In genomic region chr5:139774980-139775654, GRCh38 we compare ENCODE assay signal across 8 cellular contexts. TPM values are rescaled to one million over a fixed set of nuclear protein-coding genes. Genes with fewer than 3 reads are reported as not detected.
A peak's percentile ranks its signal among the peaks of the same experiment; 100 is the strongest.
DNase-seq lines count a peak whose midpoint lies in the region; ATAC-seq and TF ChIP-seq lines count a peak whose summit lies in the region.

No MANE protein-coding gene starts in this region.

- H3K27me3 ChIP-seq in transverse colon, result no peaks in the 10 kb centered on the region

- peaks cover 22% of the 10 kb centered on the region for H3K27me3 Mint-ChIP-seq in osteocyte (ENCODE audit: unreplicated experiment)

- no peaks in the 10 kb centered on the region for H3K36me3 Mint-ChIP-seq in osteocyte (ENCODE audit: unreplicated experiment)

- H3K4me3 Mint-ChIP-seq in osteocyte (ENCODE audit: unreplicated experiment), result no peak overlapping the region

- H3K36me3 ChIP-seq in transverse colon, result no peaks in the 10 kb centered on the region

- H3K4me1 ChIP-seq in transverse colon, result peaks cover 0 to 5% (median 0%) of the 10 kb centered on the region in 4 donors

- POLR2A ChIA-PET in AG04449 (lab: Yijun Ruan, JAX), result no interaction called here

- no peaks in the 10 kb centered on the region for H3K9me3 ChIP-seq in transverse colon

- H3K27ac Mint-ChIP-seq in osteocyte (ENCODE audit: unreplicated experiment), result no peak overlapping the region

- CTCF ChIA-PET in AG04449 (lab: Yijun Ruan, JAX), result interaction anchor here (0.7 to 9.8 kb wide), 32 partner anchors 9 to 210 kb away, joined by 3 to 124 read pairs (median 4); partner anchors contain the start of gene PSD2

- intact Hi-C loops in transverse colon (cut with DNase I; ENCODE audit: low total_unique reads), result no loop called here

- H3K9me3 Mint-ChIP-seq in osteocyte (ENCODE audit: unreplicated experiment), result no peaks in the 10 kb centered on the region

- WGBS in transverse colon (ENCODE audit: low coverage in 1 of 2), 2 donors, result 0 to 31% methylated on average over 4 to 23 of the region's 32 CpGs

- no peak overlapping the region for H3K4me3 ChIP-seq in AG04449 (ENCODE audit: low read depth, low read length)
- H3K4me3 ChIP-seq in foreskin fibroblast (ENCODE audit: low read depth in 1 of 2, low read length in 2 of 2), result no peak overlapping the region
- no peak overlapping the region for H3K4me3 ChIP-seq in transverse colon

- TF ChIP-seq EP300 in transverse colon (IDR thresholded peaks at IDR 0.05; ENCODE audit: low read depth), result no peak

- DNase-seq in AG04449 (ENCODE audit: low read depth, low spot score) (no peak), RPMI8226 (peak; percentile 78), foreskin fibroblast (peak; percentile 18 to 60), osteocyte (ENCODE audit: extremely low spot score, unreplicated experiment) (peak; percentile 91), transverse colon (peak; percentile 78)
- peak; percentile 60 to 65 for DNase-seq in activated T-helper 1 cell treated with anti-CD3 and anti-CD28 coated beads, Interleukin-2, amount 50 U/mL, for 16 hours (ENCODE audit: low read depth in 1 of 2, low spot score in 1 of 2)

- TF ChIP-seq CTCF in AG04449 (IDR thresholded peaks at IDR 0.05; ENCODE audit: insufficient read depth, low read length, missing control alignments) (peak; percentile 91), foreskin fibroblast (IDR thresholded peaks at IDR 0.05; ENCODE audit: low read depth, low read length) (peak; percentile 74), osteocyte (IDR thresholded peaks at IDR 0.05) (peak; percentile 82), transverse colon (IDR thresholded peaks at IDR 0.05) (peak; percentile 80 to 96 (median 94))

- in situ Hi-C loops in transverse colon (cut with MboI; ENCODE audit: low pct_ligation_motif_present in 1 of 4, low pct_unique_long_range_greater_than_20kb in 1 of 4, low sequenced_read_pairs in 3 of 4), result loop anchor here (25.0 kb wide), 3 partner anchors 138 to 387 kb away; partner anchors contain the start of genes CXXC5 (in 1 of the 4) and DNAJC18 (in 1 of the 4)

- no peak overlapping the region for H3K27ac ChIP-seq in transverse colon

- peaks cover 5% of the 10 kb centered on the region for H3K4me1 Mint-ChIP-seq in osteocyte (ENCODE audit: unreplicated experiment)

- ATAC-seq in GM18868 (IDR thresholded peaks at IDR 0.05; ENCODE audit: unreplicated experiment) (peak; percentile 88), HG03521 (IDR thresholded peaks at IDR 0.05; ENCODE audit: unreplicated experiment) (peak; percentile 72)

- no peak for TF ChIP-seq POLR2A in transverse colon (IDR thresholded peaks at IDR 0.05)

RNA-seq across cellular contexts. Expression of gene PSD2, which starts 20.5 kb away (rescaled TPM):
- total RNA-seq in osteocyte, result 0.57 and 0.62 TPM in 2 replicates
- under 1 TPM in 1 of 4 donors, not detected in 3; 0.16 TPM for total RNA-seq in transverse colon
